ENCODE assay signal across 16 cellular contexts in the genomic region with DNA sequence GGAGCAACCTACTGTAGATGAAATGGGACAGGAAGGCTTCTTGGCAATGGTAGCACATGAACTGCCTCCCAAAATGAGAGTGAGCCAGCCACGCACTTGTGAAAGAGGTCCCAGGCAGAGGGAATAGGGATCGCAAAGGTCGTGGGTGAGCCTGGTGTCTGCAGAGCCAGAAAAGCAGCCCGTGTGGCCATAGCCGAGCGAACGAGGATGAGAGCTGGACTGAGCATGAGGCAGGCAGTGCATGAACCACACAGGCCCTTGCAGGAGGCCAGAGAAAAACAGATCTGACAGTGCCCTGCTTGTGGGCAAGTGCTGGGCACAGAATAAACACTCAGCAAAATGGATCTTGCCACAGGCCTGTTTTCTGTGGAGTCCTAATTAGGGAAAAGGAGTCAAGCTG.
"Had no signal": no experiment of that assay in that cellular context is flagged by ENCODE, and none has a peak within 500 bp of the region (broad histone marks: within the 10 kb centered on the region; RNA-seq: fewer than 3 reads in every experiment).

No MANE protein-coding gene starts in this region.

- ATAC-seq: activated CD4-positive, alpha-beta T cell treated with anti-CD3 and anti-CD28 coated beads for 36 hours; activated naive CD4-positive, alpha-beta T cell treated with anti-CD3 and anti-CD28 coated beads, Interleukin-2, amount 50 U/mL, for 72 hours; naive thymus-derived CD8-positive, alpha-beta T cell had no signal

- H3K4me1 Mint-ChIP-seq: activated CD4-positive, alpha-beta T cell treated with anti-CD3 and anti-CD28 coated beads for 36 hours; immature natural killer cell had no signal

- H3K27ac Mint-ChIP-seq: activated CD4-positive, alpha-beta T cell treated with anti-CD3 and anti-CD28 coated beads for 36 hours; endodermal cell; immature natural killer cell; naive thymus-derived CD8-positive, alpha-beta T cell had no signal

- H3K4me3 Mint-ChIP-seq: activated CD4-positive, alpha-beta T cell treated with anti-CD3 and anti-CD28 coated beads for 36 hours; endodermal cell; immature natural killer cell; naive thymus-derived CD8-positive, alpha-beta T cell had no signal

- H3K9me3 Mint-ChIP-seq: endodermal cell, immature natural killer cell had no signal

- H3K36me3 Mint-ChIP-seq: immature natural killer cell had no signal

- DNase-seq: activated CD4-positive, alpha-beta T cell treated with anti-CD3 and anti-CD28 coated beads for 36 hours; activated CD4-positive, alpha-beta T cell treated with anti-CD3 and anti-CD28 coated beads, Interleukin-2, amount 50 U/mL, for 48 hours; activated gamma-delta T cell; adrenal gland; endodermal cell; foreskin melanocyte; head of caudate nucleus; immature natural killer cell; kidney glomerular epithelial cell; mesendoderm; naive thymus-derived CD8-positive, alpha-beta T cell; stimulated activated naive CD4-positive, alpha-beta T cell; SW 1271; thyroid gland had no signal

- H3K4me1 ChIP-seq: adrenal gland, parathyroid adenoma had no signal

- H3K27me3 Mint-ChIP-seq: activated CD4-positive, alpha-beta T cell treated with anti-CD3 and anti-CD28 coated beads for 36 hours; naive thymus-derived CD8-positive, alpha-beta T cell had no signal

- H3K36me3 ChIP-seq: adrenal gland, thyroid gland had no signal

- H3K9me3 ChIP-seq: adrenal gland, thyroid gland had no signal

- H3K4me3 ChIP-seq: adrenal gland, thyroid gland had no signal

- H3K27me3 ChIP-seq: adrenal gland, thyroid gland had no signal
